Comparison of ENCODE assay signal across 9 cellular contexts in the genomic region with DNA sequence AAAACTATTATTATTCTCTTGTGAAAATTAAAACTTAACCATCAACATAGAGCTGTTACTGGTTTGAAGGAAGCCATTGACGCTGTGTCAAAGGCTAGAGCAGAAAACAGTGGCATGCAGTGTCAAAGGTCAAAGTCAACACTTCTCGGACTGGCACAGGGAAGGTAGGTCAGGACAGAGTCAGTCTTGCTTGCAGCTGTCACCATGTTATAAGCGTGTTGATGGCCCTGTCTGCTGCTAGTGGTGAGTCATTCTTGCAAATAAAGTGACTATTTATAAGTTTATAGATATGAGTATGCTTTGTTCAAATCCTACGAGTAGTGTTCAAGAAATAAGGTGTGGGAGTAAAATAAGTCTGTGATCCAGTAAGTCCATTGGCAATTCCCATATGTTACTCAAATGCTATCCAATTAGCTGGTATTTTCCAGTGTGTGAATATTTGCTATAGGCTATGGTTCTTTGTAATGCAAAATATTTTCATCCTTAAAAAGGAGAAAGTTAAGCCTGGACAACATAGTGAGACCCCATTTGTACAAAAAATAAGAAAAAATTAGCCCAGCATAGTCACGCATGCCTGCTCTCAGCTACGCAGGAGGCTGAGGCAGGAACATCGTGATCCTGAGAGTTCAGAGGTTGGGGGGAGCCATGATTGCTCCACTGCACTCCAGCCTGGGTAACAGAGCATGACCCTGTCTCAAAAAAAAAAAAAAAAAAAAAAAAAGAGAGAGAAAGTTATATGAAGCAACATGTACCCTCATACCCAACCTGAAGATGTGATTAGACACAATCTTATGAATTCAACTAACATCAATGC. TPM values are rescaled to one million over a fixed set of nuclear protein-coding genes. Genes with fewer than 3 reads are reported as not detected.
DNase-seq lines count a peak whose midpoint lies in the region; ATAC-seq and TF ChIP-seq lines count a peak whose summit lies in the region.
"Had no signal": no experiment of that assay in that cellular context is flagged by ENCODE, and none has a peak within 500 bp of the region (broad histone marks: within the 10 kb centered on the region; RNA-seq: fewer than 3 reads in every experiment).

No MANE protein-coding gene starts in this region.

- H3K27ac ChIP-seq in HEK293 (ENCODE audit: extremely low read depth, low read depth, low read length) (no peak overlapping the region), Peyer's patch (peak overlapping the region in 3 of 4 donors; percentile 54 to 95 (median 84)), iPS DF 6.9 (ENCODE audit: low read length) (no peak overlapping the region)

- TF ChIP-seq POLR2A in Peyer's patch (IDR thresholded peaks at IDR 0.05), result peak in 1 of 2 donors; percentile 44

- ATAC-seq in GM21526 (IDR thresholded peaks at IDR 0.05; ENCODE audit: low FRiP score, unreplicated experiment), result no peak

- CTCF ChIA-PET in HEK293 (lab: Yijun Ruan, JAX), result interaction anchor here (0.6 to 3.9 kb wide), 29 partner anchors 13 to 381 kb away, joined by 3 to 51 read pairs (median 5); no protein-coding TSS in a partner anchor

- TF ChIP-seq CTCF in HEK293 (tag by site-specific recombination; IDR thresholded peaks at IDR 0.05) (no peak), Peyer's patch (IDR thresholded peaks at IDR 0.05) (peak in 2 of 6 experiments; percentile 4 to 12)

- H3K4me3 ChIP-seq in HEK293 (ENCODE audit: low read depth, low read length), result no peak overlapping the region
- H3K4me3 ChIP-seq in Peyer's patch, result peak overlapping the region in 2 of 4 donors; percentile 29 to 38
- peak overlapping the region; percentile 44; the same call in 1 of the 2 replicates for H3K4me3 ChIP-seq in iPS DF 6.9 (ENCODE audit: low read length)

- H3K9me3 ChIP-seq in HEK293 (ENCODE audit: control insufficient read depth, insufficient read depth, low read depth, low read length) (no peaks in the 10 kb centered on the region), Peyer's patch (no peaks in the 10 kb centered on the region), iPS DF 6.9 (ENCODE audit: control insufficient read depth, insufficient read depth, low read length) (no peaks in the 10 kb centered on the region)

- DNase-seq in CD1c-positive myeloid dendritic cell (ENCODE audit: extremely low spot score) (peak; percentile 45), Peyer's patch (peak in 1 of 3 donors; percentile 82), iPS DF 6.9 (ENCODE audit: low read depth, low spot score) (no peak), retina (no peak), foreskin melanocyte (no peak)
- DNase-seq in stimulated activated naive CD4-positive, alpha-beta T cell treated with Interleukin-2 at 50 U/mL for 16 hours (lab: John Stamatoyannopoulos, UW), result no peak

- H3K27me3 ChIP-seq in Peyer's patch (no peaks in the 10 kb centered on the region), iPS DF 6.9 (ENCODE audit: control insufficient read depth, insufficient read depth, low read length) (no peaks in the 10 kb centered on the region)

- WGBS in iPS DF 6.9 (ENCODE audit: insufficient coverage, insufficient read length), result no CpG with 5 or more reads among the region's 7 CpGs

- POLR2A ChIA-PET in HEK293 (lab: Yijun Ruan, JAX), result interaction anchor here (0.6 to 2.0 kb wide), 2 partner anchors 65 to 253 kb away, joined by 6 to 9 read pairs; partner anchors contain the start of genes SNRNP40 and ZCCHC17

- no peaks in the 10 kb centered on the region for H3K4me1 ChIP-seq in HEK293 (ENCODE audit: control insufficient read depth, insufficient read depth, low read length)
- peaks cover 0 to 18% (median 6%) of the 10 kb centered on the region in 4 donors for H3K4me1 ChIP-seq in Peyer's patch
- H3K4me1 ChIP-seq in iPS DF 6.9 (ENCODE audit: control insufficient read depth, insufficient read depth, low read length), result peaks cover 6% of the 10 kb centered on the region; the same call in 1 of the 2 replicates

- H3K36me3 ChIP-seq in HEK293 (ENCODE audit: control insufficient read depth in 2 of 2, insufficient read depth in 1 of 2, low read length in 2 of 2) (no peaks in the 10 kb centered on the region), Peyer's patch (no peaks in the 10 kb centered on the region), iPS DF 6.9 (ENCODE audit: control insufficient read depth, insufficient read depth, low read length) (no peaks in the 10 kb centered on the region)

TF ChIP-seq in HEK293, 187 proteins besides CTCF, POLR2A, EP300 and RAD21:
- TF ChIP-seq ZNF660 (tag by site-specific recombination; IDR thresholded peaks at IDR 0.05) (peak; percentile 72; the same call in 1 of the 2 replicates), ZNF843 (tag by site-specific recombination; IDR thresholded peaks at IDR 0.05) (no peak), ZNF335 (tag by site-specific recombination; conservative IDR thresholded peaks at IDR 0.05) (peak; percentile 30; the same call in 1 of the 2 replicates), ZNF155 (tag by site-specific recombination; IDR thresholded peaks at IDR 0.05) (no peak), ZNF621 (tag by site-specific recombination; IDR thresholded peaks at IDR 0.05) (no peak), ZNF670 (tag by site-specific recombination; IDR thresholded peaks at IDR 0.05; ENCODE audit: low read depth) (no peak), ZNF664 (tag by site-specific recombination; IDR thresholded peaks at IDR 0.05) (no peak), ZNF16 (tag by site-specific recombination; IDR thresholded peaks at IDR 0.05; ENCODE audit: low read depth) (no peak), ZFHX2 (tag by site-specific recombination; conservative IDR thresholded peaks at IDR 0.05) (peak; percentile 13; the same call in 1 of the 2 replicates), ZNF658 (tag by site-specific recombination; IDR thresholded peaks at IDR 0.05) (no peak), SALL2 (tag by site-specific recombination; IDR thresholded peaks at IDR 0.05; ENCODE audit: borderline replicate concordance) (no peak), ZFP69B (tag by site-specific recombination; IDR thresholded peaks at IDR 0.05) (no peak), HOXD13 (CRISPR knock-in tag; IDR thresholded peaks at IDR 0.05; ENCODE audit: borderline replicate concordance) (no peak), MZF1 (tag by site-specific recombination; IDR thresholded peaks at IDR 0.05; ENCODE audit: borderline replicate concordance) (no peak), ZNF350 (tag by site-specific recombination; IDR thresholded peaks at IDR 0.05) (no peak), SETDB1 (IDR thresholded peaks at IDR 0.05; ENCODE audit: insufficient read length, low read length) (no peak), KLF9 (tag by site-specific recombination; IDR thresholded peaks at IDR 0.05; ENCODE audit: low read depth) (no peak), ZNF521 (tag by site-specific recombination; IDR thresholded peaks at IDR 0.05) (no peak), ZNF121 (tag by site-specific recombination; IDR thresholded peaks at IDR 0.05) (peak; percentile 90)
- TF ChIP-seq, protein P1, sequence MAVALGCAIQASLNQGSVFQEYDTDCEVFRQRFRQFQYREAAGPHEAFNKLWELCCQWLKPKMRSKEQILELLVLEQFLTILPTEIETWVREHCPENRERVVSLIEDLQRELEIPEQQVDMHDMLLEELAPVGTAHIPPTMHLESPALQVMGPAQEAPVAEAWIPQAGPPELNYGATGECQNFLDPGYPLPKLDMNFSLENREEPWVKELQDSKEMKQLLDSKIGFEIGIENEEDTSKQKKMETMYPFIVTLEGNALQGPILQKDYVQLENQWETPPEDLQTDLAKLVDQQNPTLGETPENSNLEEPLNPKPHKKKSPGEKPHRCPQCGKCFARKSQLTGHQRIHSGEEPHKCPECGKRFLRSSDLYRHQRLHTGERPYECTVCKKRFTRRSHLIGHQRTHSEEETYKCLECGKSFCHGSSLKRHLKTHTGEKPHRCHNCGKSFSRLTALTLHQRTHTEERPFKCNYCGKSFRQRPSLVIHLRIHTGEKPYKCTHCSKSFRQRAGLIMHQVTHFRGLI (tag by site-specific recombination; IDR thresholded peaks at IDR 0.05), result no peak
- TF ChIP-seq, protein P2, sequence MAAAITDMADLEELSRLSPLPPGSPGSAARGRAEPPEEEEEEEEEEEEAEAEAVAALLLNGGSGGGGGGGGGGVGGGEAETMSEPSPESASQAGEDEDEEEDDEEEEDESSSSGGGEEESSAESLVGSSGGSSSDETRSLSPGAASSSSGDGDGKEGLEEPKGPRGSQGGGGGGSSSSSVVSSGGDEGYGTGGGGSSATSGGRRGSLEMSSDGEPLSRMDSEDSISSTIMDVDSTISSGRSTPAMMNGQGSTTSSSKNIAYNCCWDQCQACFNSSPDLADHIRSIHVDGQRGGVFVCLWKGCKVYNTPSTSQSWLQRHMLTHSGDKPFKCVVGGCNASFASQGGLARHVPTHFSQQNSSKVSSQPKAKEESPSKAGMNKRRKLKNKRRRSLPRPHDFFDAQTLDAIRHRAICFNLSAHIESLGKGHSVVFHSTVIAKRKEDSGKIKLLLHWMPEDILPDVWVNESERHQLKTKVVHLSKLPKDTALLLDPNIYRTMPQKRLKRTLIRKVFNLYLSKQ (tag by site-specific recombination; IDR thresholded peaks at IDR 0.05; ENCODE audit: borderline replicate concordance), result no peak

RNA-seq across cellular contexts. Expression of gene TINAGL1, which starts 26.3 kb away (rescaled TPM):
- 100 to 1,000 TPM; 112 to 215 (median 192) TPM for total RNA-seq in Peyer's patch
- total RNA-seq: activated naive CD4-positive, alpha-beta T cell treated with anti-CD3 and anti-CD28 coated beads, Interleukin-2, amount 50 U/mL, for 72 hours had no signal

Comparison
In these comparisons a context has a peak if more than half of its experiments do, and no peak if none do; other contexts are left out.
1. H3K27ac ChIP-seq: peak in Peyer's patch (3 of 4); none in HEK293 (single experiment) and iPS DF 6.9 (single experiment).